In the genomic region with DNA sequence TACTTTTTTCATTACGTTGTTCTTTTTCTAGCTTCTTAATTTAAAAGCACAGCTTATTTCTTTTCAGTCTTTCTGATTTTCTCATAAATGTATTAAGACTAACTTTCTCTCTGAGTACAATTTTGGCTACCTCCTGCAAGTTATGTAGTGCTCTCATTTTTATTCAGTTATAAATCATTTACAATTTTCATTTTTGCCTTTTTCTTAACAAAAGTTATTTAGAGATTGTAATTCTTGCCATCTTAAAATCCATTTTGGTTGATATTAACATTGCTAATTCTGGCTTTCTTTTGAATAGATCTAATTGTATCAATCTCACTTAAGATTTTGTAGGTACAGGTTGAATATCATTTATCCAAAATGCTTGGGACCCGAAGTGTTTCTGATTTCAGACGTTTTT, we compare ENCODE assay signal across 2 cellular contexts.
"Had no signal": no experiment of that assay in that cellular context is flagged by ENCODE, and none has a peak within 500 bp of the region (broad histone marks: within the 10 kb centered on the region; RNA-seq: fewer than 3 reads in every experiment).

No MANE protein-coding gene starts in this region.

- ATAC-seq: GM12878 had no signal

- DNase-seq: GDM1 had no signal

- H3K4me3 ChIP-seq: GM12878 had no signal
